15 cellular contexts compared by ENCODE assay signal in the genomic region with DNA sequence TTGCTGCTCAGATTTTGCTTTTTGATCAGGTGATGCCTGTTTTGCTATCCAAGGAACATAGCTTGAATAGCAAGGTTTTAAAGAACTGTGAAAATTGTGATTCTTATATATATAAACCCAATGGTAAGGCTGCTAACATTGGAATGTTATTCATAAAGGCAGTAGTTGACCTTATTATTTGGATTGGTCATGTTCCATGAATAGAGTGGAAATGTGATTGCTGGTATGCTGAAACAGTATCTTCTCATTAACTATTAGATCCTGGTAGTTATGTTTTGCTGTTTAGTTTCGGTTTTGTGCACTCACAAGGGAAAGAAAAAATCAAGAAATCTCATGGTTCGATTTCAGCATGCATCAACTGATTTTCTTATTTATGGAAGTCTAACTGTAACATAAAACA.
DNase-seq lines count a peak whose midpoint lies in the region; ATAC-seq and TF ChIP-seq lines count a peak whose summit lies in the region.
"Had no signal": no experiment of that assay in that cellular context is flagged by ENCODE, and none has a peak within 500 bp of the region (broad histone marks: within the 10 kb centered on the region; RNA-seq: fewer than 3 reads in every experiment).

No MANE protein-coding gene starts in this region.

- ATAC-seq in GM19351 (IDR thresholded peaks at IDR 0.05; ENCODE audit: unreplicated experiment) (no peak), HG03175 (IDR thresholded peaks at IDR 0.05; ENCODE audit: unreplicated experiment) (no peak), GM21528 (IDR thresholded peaks at IDR 0.05; ENCODE audit: low FRiP score, unreplicated experiment) (no peak), HG03108 (IDR thresholded peaks at IDR 0.05; ENCODE audit: unreplicated experiment) (no peak)
- ATAC-seq: PC-3 had no signal

- TF ChIP-seq CTCF in astrocyte of the cerebellum (IDR thresholded peaks at IDR 0.05; ENCODE audit: low read depth, low read length, missing control alignments) = no peak

- in situ Hi-C loops in astrocyte of the cerebellum (cut with HindIII; ENCODE audit: low sequenced_read_pairs) = no loop called here

- H3K4me3 ChIP-seq in astrocyte of the cerebellum (ENCODE audit: low read depth, low read length) = no peak overlapping the region

- DNase-seq in EL = peak; percentile 15
- peak; percentile 39 for DNase-seq in astrocyte of the cerebellum (ENCODE audit: low read depth)
- peak; percentile 11 for DNase-seq in kidney tubule cell (ENCODE audit: low spot score)
- peak; percentile 72 for DNase-seq in renal cortical epithelial cell (ENCODE audit: low read depth)
- DNase-seq: CD8-positive, alpha-beta memory T cell; HCEC 1CT; NCI-H1048; NCI-H146; NCI-H2081 treated with DMSO at 0.1 percent for 48 hours; NCI-H524; PC-3 had no signal

Comparison
In these comparisons a context has a peak if more than half of its experiments do, and no peak if none do; other contexts are left out.
1. DNase-seq: peak in every context shown above with its lines; median percentile 72 in renal cortical epithelial cell; 39 in astrocyte of the cerebellum; 15 in EL; 11 in kidney tubule cell.